Comparison of ENCODE assay signal across 11 cellular contexts in the genomic region with DNA sequence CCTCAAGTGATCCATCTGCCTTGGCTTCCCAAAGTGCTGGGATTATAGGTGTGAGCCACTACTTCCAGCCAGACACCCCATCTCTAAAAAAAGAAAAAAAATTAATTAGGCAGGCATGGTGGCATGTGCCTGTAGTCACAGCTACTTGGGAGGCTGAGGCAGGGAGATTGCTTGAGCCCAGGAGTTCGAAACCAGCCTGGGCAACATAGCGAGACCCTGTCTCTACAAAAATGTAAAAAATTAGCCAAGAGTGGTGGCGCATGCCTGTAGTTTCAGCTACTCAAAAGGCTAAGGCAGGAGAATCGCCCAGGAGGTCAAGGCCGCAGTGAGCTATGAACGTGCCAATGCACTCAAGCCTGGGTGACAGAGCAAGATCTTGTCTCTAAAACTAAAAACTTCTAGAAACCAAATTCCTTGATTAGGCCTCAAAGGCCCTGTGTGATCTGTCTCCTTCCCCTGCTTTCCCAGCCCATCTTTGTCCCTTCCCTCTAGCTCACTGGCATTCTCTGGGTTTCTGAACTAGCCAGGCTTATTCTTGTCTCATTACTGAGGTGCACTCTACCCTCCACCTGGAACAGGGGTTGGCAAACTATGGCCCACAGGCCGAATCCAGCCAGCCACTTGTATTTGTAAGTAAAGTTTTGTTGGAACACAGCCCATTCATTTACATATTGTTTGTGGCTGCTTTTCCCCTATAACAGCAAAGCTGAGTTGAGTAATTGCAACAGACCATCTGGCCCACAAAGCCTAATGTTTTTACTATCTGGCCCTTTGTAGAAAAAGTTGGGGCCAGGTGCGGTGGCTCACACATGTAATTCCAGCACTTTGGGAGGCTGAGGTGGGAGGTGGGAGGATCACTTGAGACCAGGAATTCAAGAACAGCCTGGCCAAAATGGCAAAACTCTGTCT. TPM values are rescaled to one million over a fixed set of nuclear protein-coding genes. Genes with fewer than 3 reads are reported as not detected.
DNase-seq lines count a peak whose midpoint lies in the region; ATAC-seq and TF ChIP-seq lines count a peak whose summit lies in the region.
"Had no signal": no experiment of that assay in that cellular context is flagged by ENCODE, and none has a peak within 500 bp of the region (broad histone marks: within the 10 kb centered on the region; RNA-seq: fewer than 3 reads in every experiment).

No MANE protein-coding gene starts in this region.

- TF ChIP-seq CTCF in DND-41 (IDR thresholded peaks at IDR 0.05; ENCODE audit: borderline replicate concordance, extremely low read depth, low read length, poor library complexity, severe bottlenecking) (no peak), Caco-2 (IDR thresholded peaks at IDR 0.05; ENCODE audit: insufficient read depth in 1 of 2, low read depth in 1 of 2, low read length in 1 of 2, severe bottlenecking in 1 of 2, unreplicated experiment in 1 of 2) (no peak)

- H3K27ac ChIP-seq in DND-41 (ENCODE audit: low read length) (peak overlapping the region; percentile 38; the same call in 1 of the 2 replicates), Karpas-422 (ENCODE audit: low read length) (peak overlapping the region; percentile 61)
- no peak overlapping the region for H3K27ac ChIP-seq in naive thymus-derived CD4-positive, alpha-beta T cell (ENCODE audit: low read depth, low read length)

- no peak for TF ChIP-seq POLR2A in GM18505 (IDR thresholded peaks at IDR 0.05; ENCODE audit: borderline replicate concordance, extremely low read depth, insufficient read depth, insufficient read length)

- H3K27me3 ChIP-seq in DND-41 (ENCODE audit: insufficient read depth, low read length, poor library complexity): no peaks in the 10 kb centered on the region
- no peaks in the 10 kb centered on the region for H3K27me3 ChIP-seq in Karpas-422 (ENCODE audit: low read length)
- H3K27me3 ChIP-seq in naive thymus-derived CD4-positive, alpha-beta T cell (ENCODE audit: control insufficient read depth in 2 of 2, insufficient read depth in 2 of 2, low read length in 2 of 2): no peaks in the 10 kb centered on the region
- H3K27me3 ChIP-seq in Caco-2 (replicated peaks; ENCODE audit: control insufficient read depth, insufficient read depth, low read length): no peaks in the 10 kb centered on the region

- BruUV-seq in Caco-2 (replicated peaks; lab: Mats Ljungman, UMichigan): no TSS peak

- peak overlapping the region; percentile 66 for H3K27ac Mint-ChIP-seq in activated T-helper 1 cell treated with anti-CD3 and anti-CD28 coated beads, Interleukin-12 subunit alpha, Interleukin-12 subunit beta, Interleukin-2, Interleukin-4 antibody, amounts not matched to agents 30 ng/mL and 10 ng/mL and 1 ng/mL, durations not matched to agents 14 hours and 24 hours and 36 hours
- H3K27ac Mint-ChIP-seq in naive thymus-derived CD4-positive, alpha-beta T cell: peak overlapping the region in 5 of 9 donors; percentile 9 to 66 (median 49)
- no peak overlapping the region for H3K27ac Mint-ChIP-seq in Caco-2 (ENCODE audit: unreplicated experiment)

- H3K36me3 ChIP-seq in DND-41 (ENCODE audit: insufficient read depth, low read length): no peaks in the 10 kb centered on the region
- no peaks in the 10 kb centered on the region for H3K36me3 ChIP-seq in Karpas-422 (ENCODE audit: insufficient read depth, low read length)
- H3K36me3 ChIP-seq in naive thymus-derived CD4-positive, alpha-beta T cell (ENCODE audit: control insufficient read depth in 2 of 3, insufficient read depth in 3 of 3, low read length in 3 of 3): no peaks in the 10 kb centered on the region
- no peaks in the 10 kb centered on the region for H3K36me3 ChIP-seq in Caco-2 (ENCODE audit: control insufficient read depth, insufficient read depth, low read length)

- H3K79me2 ChIP-seq in DND-41 (ENCODE audit: insufficient read depth, low read length) (no peaks in the 10 kb centered on the region), Karpas-422 (ENCODE audit: low read length) (no peaks in the 10 kb centered on the region)

- peaks cover 4% of the 10 kb centered on the region for H3K36me3 Mint-ChIP-seq in activated T-helper 1 cell treated with anti-CD3 and anti-CD28 coated beads, Interleukin-12 subunit alpha, Interleukin-12 subunit beta, Interleukin-2, Interleukin-4 antibody, amounts not matched to agents 30 ng/mL and 10 ng/mL and 1 ng/mL, durations not matched to agents 14 hours and 24 hours and 36 hours (ENCODE audit: low read depth)
- H3K36me3 Mint-ChIP-seq in naive thymus-derived CD4-positive, alpha-beta T cell: peaks cover 0 to 2% (median 0%) of the 10 kb centered on the region in 5 donors
- H3K36me3 Mint-ChIP-seq in Caco-2 (ENCODE audit: insufficient read depth, unreplicated experiment): no peaks in the 10 kb centered on the region

- POLR2A ChIA-PET in naive thymus-derived CD4-positive, alpha-beta T cell (lab: Charles Lee): interaction anchor here (0.8 to 1.2 kb wide), 3 partner anchors 16 to 226 kb away, joined by 3 to 4 read pairs (median 3); partner anchors contain the start of gene OAS2
- POLR2A ChIA-PET in Caco-2 (lab: Charles Lee): interaction anchor here (0.6 to 0.9 kb wide), 2 partner anchors 41 to 140 kb away, joined by 4 to 13 read pairs; no protein-coding TSS in a partner anchor

- CTCF ChIA-PET in naive thymus-derived CD4-positive, alpha-beta T cell (lab: Charles Lee): interaction anchor here (1.2 kb wide), 1 partner anchor 94 kb away, joined by 3 read pairs; no protein-coding TSS in a partner anchor
- CTCF ChIA-PET in Caco-2 (lab: Charles Lee): no interaction called here

- no peak overlapping the region for H2AFZ ChIP-seq in DND-41 (ENCODE audit: low read depth, low read length)
- no peak overlapping the region for H2AFZ ChIP-seq in Karpas-422 (ENCODE audit: low read length)

- H3K9me3 ChIP-seq in DND-41 (ENCODE audit: insufficient read depth, low read length, severe bottlenecking) (no peaks in the 10 kb centered on the region), Karpas-422 (ENCODE audit: low read length) (no peaks in the 10 kb centered on the region), Caco-2 (no peaks in the 10 kb centered on the region)
- H3K9me3 ChIP-seq in naive thymus-derived CD4-positive, alpha-beta T cell (ENCODE audit: control insufficient read depth in 2 of 3, low read length in 3 of 3): no peaks in the 10 kb centered on the region
- H3K9me3 ChIP-seq: mucosa of descending colon had no signal

- H4K20me1 ChIP-seq in DND-41 (ENCODE audit: insufficient read depth, low read length) (no peaks in the 10 kb centered on the region), Karpas-422 (ENCODE audit: insufficient read depth, low read depth, low read length) (no peaks in the 10 kb centered on the region)

- H3K4me2 ChIP-seq in DND-41 (ENCODE audit: insufficient read depth, low read length): no peak overlapping the region
- H3K4me2 ChIP-seq in Karpas-422 (ENCODE audit: low read depth, low read length, poor library complexity, severe bottlenecking): no peak overlapping the region

- H3K9me2 ChIP-seq in Karpas-422 (replicated peaks; ENCODE audit: insufficient read depth, low read length): no peaks in the 10 kb centered on the region

- intact Hi-C loops in activated T-helper 1 cell treated with anti-CD3 and anti-CD28 coated beads, Interleukin-12 subunit alpha, Interleukin-12 subunit beta, Interleukin-2, Interleukin-4 antibody, amounts not matched to agents 30 ng/mL and 10 ng/mL and 1 ng/mL, durations not matched to agents 14 hours and 24 hours and 36 hours (cut with micrococcal nuclease): no loop called here
- intact Hi-C loops in naive thymus-derived CD4-positive, alpha-beta T cell (cut with micrococcal nuclease): no loop called here
- intact Hi-C loops in Caco-2 (cut with micrococcal nuclease; ENCODE audit: unreplicated experiment): no loop called here

- H3K4me3 Mint-ChIP-seq in activated T-helper 1 cell treated with anti-CD3 and anti-CD28 coated beads, Interleukin-12 subunit alpha, Interleukin-12 subunit beta, Interleukin-2, Interleukin-4 antibody, amounts not matched to agents 30 ng/mL and 10 ng/mL and 1 ng/mL, durations not matched to agents 14 hours and 24 hours and 36 hours: no peak overlapping the region
- H3K4me3 Mint-ChIP-seq in naive thymus-derived CD4-positive, alpha-beta T cell: no peak overlapping the region
- no peak overlapping the region for H3K4me3 Mint-ChIP-seq in Caco-2 (ENCODE audit: unreplicated experiment)

- ATAC-seq in DND-41 (ENCODE audit: insufficient read depth, low read depth) (no peak), GM18868 (IDR thresholded peaks at IDR 0.05; ENCODE audit: unreplicated experiment) (no peak), GM18505 (IDR thresholded peaks at IDR 0.05; ENCODE audit: unreplicated experiment) (no peak)
- ATAC-seq in naive thymus-derived CD4-positive, alpha-beta T cell: no peak
- ATAC-seq: PC-3 had no signal

- DNase-seq in DND-41: no peak
- DNase-seq in Karpas-422: no peak
- DNase-seq in activated T-helper 1 cell treated with anti-CD3 and anti-CD28 coated beads, Interleukin-12 subunit alpha, Interleukin-12 subunit beta, Interleukin-2, Interleukin-4 antibody, amounts not matched to agents 30 ng/mL and 10 ng/mL and 1 ng/mL, durations not matched to agents 14 hours and 24 hours and 36 hours (ENCODE audit: low spot score): no peak
- no peak for DNase-seq in naive thymus-derived CD4-positive, alpha-beta T cell
- DNase-seq in Caco-2: no peak
- DNase-seq: cortex of kidney, PC-3, retina had no signal

- H3K9me3 Mint-ChIP-seq in activated T-helper 1 cell treated with anti-CD3 and anti-CD28 coated beads, Interleukin-12 subunit alpha, Interleukin-12 subunit beta, Interleukin-2, Interleukin-4 antibody, amounts not matched to agents 30 ng/mL and 10 ng/mL and 1 ng/mL, durations not matched to agents 14 hours and 24 hours and 36 hours: no peaks in the 10 kb centered on the region
- peaks cover 0 to 3% (median 0%) of the 10 kb centered on the region in 11 donors for H3K9me3 Mint-ChIP-seq in naive thymus-derived CD4-positive, alpha-beta T cell
- H3K9me3 Mint-ChIP-seq in Caco-2 (ENCODE audit: unreplicated experiment): no peaks in the 10 kb centered on the region

- H3K4me1 Mint-ChIP-seq in activated T-helper 1 cell treated with anti-CD3 and anti-CD28 coated beads, Interleukin-12 subunit alpha, Interleukin-12 subunit beta, Interleukin-2, Interleukin-4 antibody, amounts not matched to agents 30 ng/mL and 10 ng/mL and 1 ng/mL, durations not matched to agents 14 hours and 24 hours and 36 hours (ENCODE audit: low read depth): peaks cover 38% of the 10 kb centered on the region
- peaks cover 16 to 40% (median 27%) of the 10 kb centered on the region in 7 donors for H3K4me1 Mint-ChIP-seq in naive thymus-derived CD4-positive, alpha-beta T cell
- H3K4me1 Mint-ChIP-seq in Caco-2 (ENCODE audit: low read depth, unreplicated experiment): no peaks in the 10 kb centered on the region

- no peak overlapping the region for H3K4me3 ChIP-seq in DND-41 (ENCODE audit: low read depth in 1 of 2, low read length in 2 of 2)
- no peak overlapping the region for H3K4me3 ChIP-seq in Karpas-422 (ENCODE audit: low read length)
- no peak overlapping the region for H3K4me3 ChIP-seq in naive thymus-derived CD4-positive, alpha-beta T cell (ENCODE audit: low read length)
- H3K4me3 ChIP-seq in Caco-2 (ENCODE audit: low read depth, low read length): no peak overlapping the region
- H3K4me3 ChIP-seq: mucosa of descending colon had no signal

- H3K4me1 ChIP-seq in DND-41 (ENCODE audit: insufficient read depth, low read length) (peaks cover 36% of the 10 kb centered on the region), Karpas-422 (ENCODE audit: low read length) (peaks cover 20% of the 10 kb centered on the region), Caco-2 (no peaks in the 10 kb centered on the region)
- H3K4me1 ChIP-seq in naive thymus-derived CD4-positive, alpha-beta T cell (ENCODE audit: control insufficient read depth in 2 of 2, insufficient read depth in 2 of 2, low read length in 2 of 2): peaks cover 18% of the 10 kb centered on the region in 2 donors

- no peaks in the 10 kb centered on the region for H3K27me3 Mint-ChIP-seq in activated T-helper 1 cell treated with anti-CD3 and anti-CD28 coated beads, Interleukin-12 subunit alpha, Interleukin-12 subunit beta, Interleukin-2, Interleukin-4 antibody, amounts not matched to agents 30 ng/mL and 10 ng/mL and 1 ng/mL, durations not matched to agents 14 hours and 24 hours and 36 hours (ENCODE audit: insufficient read depth)
- H3K27me3 Mint-ChIP-seq in naive thymus-derived CD4-positive, alpha-beta T cell: no peaks in the 10 kb centered on the region
- no peaks in the 10 kb centered on the region for H3K27me3 Mint-ChIP-seq in Caco-2 (ENCODE audit: insufficient read depth, unreplicated experiment)

- H3K9ac ChIP-seq in DND-41 (ENCODE audit: low read depth, low read length) (no peak overlapping the region), Karpas-422 (ENCODE audit: low read length) (no peak overlapping the region)

RNA-seq across cellular contexts. Expression of gene TPCN1, which starts 17.2 kb away (rescaled TPM):
- total RNA-seq in Karpas-422 (2014; rRNA removed; shearing (Covaris generic); ENCODE audit: low replicate concordance): 43.9 and 46.4 TPM in 2 replicates
- 31.4 and 35.4 TPM in 2 replicates for total RNA-seq in activated T-helper 1 cell treated with anti-CD3 and anti-CD28 coated beads, Interleukin-12 subunit alpha, Interleukin-12 subunit beta, Interleukin-2, Interleukin-4 antibody, amounts not matched to agents 30 ng/mL and 10 ng/mL and 1 ng/mL, durations not matched to agents 14 hours and 24 hours and 36 hours
- 100 to 1,000 TPM in 3 of 5 experiments, 10 to 100 TPM in 2; 49.5 to 124 (median 107) TPM for total RNA-seq in naive thymus-derived CD4-positive, alpha-beta T cell
- 10 to 100 TPM; 15.3 to 31.2 TPM for polyA plus RNA-seq in naive thymus-derived CD4-positive, alpha-beta T cell
- 54.4 and 55.9 TPM in 2 replicates for total RNA-seq in Caco-2 (2022)

RNA-seq across cellular contexts. Expression of gene RITA1, which starts 18.6 kb away (rescaled TPM):
- 34.3 and 47.3 TPM in 2 replicates for total RNA-seq in Karpas-422 (2014; rRNA removed; shearing (Covaris generic); ENCODE audit: low replicate concordance)
- 27.1 and 31.4 TPM in 2 replicates for total RNA-seq in activated T-helper 1 cell treated with anti-CD3 and anti-CD28 coated beads, Interleukin-12 subunit alpha, Interleukin-12 subunit beta, Interleukin-2, Interleukin-4 antibody, amounts not matched to agents 30 ng/mL and 10 ng/mL and 1 ng/mL, durations not matched to agents 14 hours and 24 hours and 36 hours
- total RNA-seq in naive thymus-derived CD4-positive, alpha-beta T cell: 10 to 100 TPM in 3 of 5 experiments, 1 to 10 TPM in 2; 6.4 to 20.2 (median 14.1) TPM
- polyA plus RNA-seq in naive thymus-derived CD4-positive, alpha-beta T cell: 10 to 100 TPM; 23.2 to 28.9 TPM
- 32.7 and 33.6 TPM in 2 replicates for total RNA-seq in Caco-2 (2022)

RNA-seq across cellular contexts. Expression of gene DDX54, which starts 18.8 kb away (rescaled TPM):
- 28.2 and 81.5 TPM in 2 replicates for total RNA-seq in Karpas-422 (2014; rRNA removed; shearing (Covaris generic); ENCODE audit: low replicate concordance)
- 121 and 133 TPM in 2 replicates for total RNA-seq in activated T-helper 1 cell treated with anti-CD3 and anti-CD28 coated beads, Interleukin-12 subunit alpha, Interleukin-12 subunit beta, Interleukin-2, Interleukin-4 antibody, amounts not matched to agents 30 ng/mL and 10 ng/mL and 1 ng/mL, durations not matched to agents 14 hours and 24 hours and 36 hours
- 10 to 100 TPM; 55.8 to 81.1 (median 76.7) TPM for total RNA-seq in naive thymus-derived CD4-positive, alpha-beta T cell
- 10 to 100 TPM; 18.9 to 40.3 TPM for polyA plus RNA-seq in naive thymus-derived CD4-positive, alpha-beta T cell
- total RNA-seq in Caco-2 (2022): 101 and 110 TPM in 2 replicates

RNA-seq across cellular contexts. Expression of gene CFAP73, which starts 54.6 kb away (rescaled TPM):
- not detected in 2 replicates for total RNA-seq in Karpas-422 (2014; rRNA removed; shearing (Covaris generic); ENCODE audit: low replicate concordance)
- total RNA-seq in activated T-helper 1 cell treated with anti-CD3 and anti-CD28 coated beads, Interleukin-12 subunit alpha, Interleukin-12 subunit beta, Interleukin-2, Interleukin-4 antibody, amounts not matched to agents 30 ng/mL and 10 ng/mL and 1 ng/mL, durations not matched to agents 14 hours and 24 hours and 36 hours: 0.16 and 0.17 TPM in 2 replicates
- under 1 TPM in 3 of 5 experiments, not detected in 2; 0.29 to 0.88 (median 0.48) TPM for total RNA-seq in naive thymus-derived CD4-positive, alpha-beta T cell
- not detected for polyA plus RNA-seq in naive thymus-derived CD4-positive, alpha-beta T cell
- 0.23 TPM in 1 of 2 replicates, not detected in the other for total RNA-seq in Caco-2 (2022)
- total RNA-seq: PC-3 had no signal
